8 cellular contexts compared by ENCODE assay signal in the genomic region with DNA sequence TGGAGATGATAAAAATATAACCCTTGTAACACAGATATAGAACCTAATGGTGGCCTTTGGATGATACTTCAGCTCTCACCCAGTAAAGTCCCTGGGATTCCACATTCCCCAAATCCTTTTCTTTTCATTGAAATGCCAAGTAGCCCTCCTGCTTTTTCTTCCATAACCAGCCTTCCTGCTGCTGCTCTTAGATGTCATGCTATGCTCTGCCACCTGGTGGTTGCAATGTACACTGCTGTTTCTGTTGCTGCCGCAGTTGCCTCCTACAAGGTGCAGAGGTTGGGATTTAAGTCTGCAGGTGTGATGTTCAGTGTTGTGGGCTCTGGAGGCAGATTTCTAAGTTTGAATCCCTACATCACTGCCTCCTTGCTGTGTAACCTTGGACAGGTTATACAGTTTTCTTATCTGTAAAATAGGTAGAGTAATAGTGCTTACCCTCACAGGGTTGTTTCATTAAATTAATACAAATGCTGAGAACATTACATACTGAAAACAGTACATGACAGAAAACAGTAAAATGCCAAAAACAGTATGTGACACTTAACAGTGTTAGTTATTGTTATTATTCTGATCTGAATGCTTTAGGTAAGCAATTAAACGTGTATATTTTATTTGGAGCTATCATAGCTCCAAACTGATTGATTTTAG.
DNase-seq lines count a peak whose midpoint lies in the region; ATAC-seq and TF ChIP-seq lines count a peak whose summit lies in the region.

No MANE protein-coding gene starts in this region.

- POLR2A ChIA-PET in HEK293T (lab: Yijun Ruan, JAX) (no interaction called here), T-cell (lab: Charles Lee) (no interaction called here)

- no peak overlapping the region for H3K4me3 ChIP-seq in retinal pigment epithelial cell (ENCODE audit: low read length)

- no peak overlapping the region for H3K27ac Mint-ChIP-seq in T-cell

- H3K9me3 Mint-ChIP-seq in T-cell: no peaks in the 10 kb centered on the region

- H3K4me3 Mint-ChIP-seq in T-cell: no peak overlapping the region

- peak; percentile 73 to 80 (median 78) for ATAC-seq in T-cell (replicated peaks in 1 of 4)
- ATAC-seq in left ventricle myocardium superior: peak; percentile 82
- ATAC-seq in GM18870 (IDR thresholded peaks at IDR 0.05; ENCODE audit: unreplicated experiment): no peak

- intact Hi-C loops in left ventricle myocardium superior (cut with micrococcal nuclease): loop anchor here (2.0 to 5.0 kb wide), 2 partner anchors 131 to 182 kb away; a partner anchor contains a TSS

- peak; percentile 96 for TF ChIP-seq CTCF in retinal pigment epithelial cell (conservative IDR thresholded peaks at IDR 0.05; ENCODE audit: low read depth, low read length)

- CTCF ChIA-PET in HEK293T (lab: Yijun Ruan, JAX) (interaction anchor here (1.8 kb wide), 1 partner anchor 181 kb away, joined by 9 read pairs; no protein-coding TSS in a partner anchor), T-cell (lab: Charles Lee) (interaction anchor here (0.6 to 4.9 kb wide), 13 partner anchors 9 to 246 kb away, joined by 3 to 115 read pairs (median 5); a partner anchor contains a TSS)

- peak; percentile 77 for DNase-seq in EL
- DNase-seq in HEK293T (ENCODE audit: extremely low spot score): peak; percentile 85
- DNase-seq in NCI-H1417 treated with DMSO at 0.1 percent for 48 hours (lab: John Stamatoyannopoulos, UW): peak; percentile 23
- peak; percentile 24 to 76 (median 61) for DNase-seq in T-cell
- peak; percentile 75 for DNase-seq in amniotic epithelial cell (ENCODE audit: low read depth)
- peak; percentile 70 for DNase-seq in left ventricle myocardium superior
- peak; percentile 52 for DNase-seq in retinal pigment epithelial cell (ENCODE audit: low read depth)

- H3K27me3 Mint-ChIP-seq in T-cell: no peaks in the 10 kb centered on the region

- peaks cover 2 to 5% (median 4%) of the 10 kb centered on the region in 3 donors for H3K4me1 Mint-ChIP-seq in T-cell

- no peaks in the 10 kb centered on the region for H3K36me3 Mint-ChIP-seq in T-cell

TF ChIP-seq in HEK293T, 16 proteins besides CTCF, POLR2A, EP300 and RAD21:
- TF ChIP-seq BHLHE40 (IDR thresholded peaks at IDR 0.05; ENCODE audit: borderline replicate concordance) (no peak), FOXA1 (IDR thresholded peaks at IDR 0.05) (no peak), L3MBTL2 (conservative IDR thresholded peaks at IDR 0.05) (no peak), LEF1 (IDR thresholded peaks at IDR 0.05; ENCODE audit: borderline replicate concordance) (no peak), ZNF384 (IDR thresholded peaks at IDR 0.05) (no peak), NFRKB (IDR thresholded peaks at IDR 0.05) (no peak), FOXK2 (IDR thresholded peaks at IDR 0.05) (no peak), TARDBP (IDR thresholded peaks at IDR 0.05) (no peak), ELF4 (IDR thresholded peaks at IDR 0.05) (no peak), SUZ12 (IDR thresholded peaks at IDR 0.05) (no peak), FOXM1 (IDR thresholded peaks at IDR 0.05; ENCODE audit: borderline replicate concordance) (no peak), ARNT (IDR thresholded peaks at IDR 0.05) (no peak), CTBP1 (IDR thresholded peaks at IDR 0.05; ENCODE audit: borderline replicate concordance) (no peak), SP1 (IDR thresholded peaks at IDR 0.05) (no peak), HDGF (IDR thresholded peaks at IDR 0.05; ENCODE audit: borderline replicate concordance) (no peak)
- TF ChIP-seq, protein P1, sequence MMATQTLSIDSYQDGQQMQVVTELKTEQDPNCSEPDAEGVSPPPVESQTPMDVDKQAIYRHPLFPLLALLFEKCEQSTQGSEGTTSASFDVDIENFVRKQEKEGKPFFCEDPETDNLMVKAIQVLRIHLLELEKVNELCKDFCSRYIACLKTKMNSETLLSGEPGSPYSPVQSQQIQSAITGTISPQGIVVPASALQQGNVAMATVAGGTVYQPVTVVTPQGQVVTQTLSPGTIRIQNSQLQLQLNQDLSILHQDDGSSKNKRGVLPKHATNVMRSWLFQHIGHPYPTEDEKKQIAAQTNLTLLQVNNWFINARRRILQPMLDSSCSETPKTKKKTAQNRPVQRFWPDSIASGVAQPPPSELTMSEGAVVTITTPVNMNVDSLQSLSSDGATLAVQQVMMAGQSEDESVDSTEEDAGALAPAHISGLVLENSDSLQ (IDR thresholded peaks at IDR 0.05): no peak

Comparison
In these comparisons a context has a peak if more than half of its experiments do, and no peak if none do; other contexts are left out.
1. DNase-seq: peak in every context shown above with its lines; median percentile 85 in HEK293T; 77 in EL; 75 in amniotic epithelial cell; 70 in left ventricle myocardium superior; 61 in T-cell; 52 in retinal pigment epithelial cell; 23 in NCI-H1417 treated with DMSO at 0.1 percent for 48 hours.